1 cellular context compared by ENCODE assay signal in the genomic region with DNA sequence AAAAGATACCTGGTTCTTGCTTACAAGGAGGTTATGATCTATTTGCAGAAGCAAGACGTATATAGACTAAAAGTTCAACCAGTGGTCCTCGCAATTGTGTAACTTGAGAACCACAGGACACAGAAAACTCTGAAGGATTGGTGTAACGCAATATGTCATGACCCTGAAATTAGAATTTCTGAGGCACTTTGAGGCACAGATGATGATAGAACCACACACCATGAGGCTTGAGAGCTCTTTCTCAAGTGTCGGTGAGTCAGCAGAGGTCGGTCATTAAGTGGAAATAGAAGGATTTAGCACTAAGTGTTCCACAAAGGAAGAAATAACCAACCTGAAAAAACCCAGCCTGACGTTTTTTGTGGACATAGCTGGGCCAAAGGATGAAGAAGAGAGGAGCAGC.
TF ChIP-seq lines count a peak whose summit lies in the region.

No MANE protein-coding gene starts in this region.

TF ChIP-seq in HEK293, 187 proteins besides CTCF, POLR2A, EP300 and RAD21 (continued from another document):
- TF ChIP-seq, protein P1, sequence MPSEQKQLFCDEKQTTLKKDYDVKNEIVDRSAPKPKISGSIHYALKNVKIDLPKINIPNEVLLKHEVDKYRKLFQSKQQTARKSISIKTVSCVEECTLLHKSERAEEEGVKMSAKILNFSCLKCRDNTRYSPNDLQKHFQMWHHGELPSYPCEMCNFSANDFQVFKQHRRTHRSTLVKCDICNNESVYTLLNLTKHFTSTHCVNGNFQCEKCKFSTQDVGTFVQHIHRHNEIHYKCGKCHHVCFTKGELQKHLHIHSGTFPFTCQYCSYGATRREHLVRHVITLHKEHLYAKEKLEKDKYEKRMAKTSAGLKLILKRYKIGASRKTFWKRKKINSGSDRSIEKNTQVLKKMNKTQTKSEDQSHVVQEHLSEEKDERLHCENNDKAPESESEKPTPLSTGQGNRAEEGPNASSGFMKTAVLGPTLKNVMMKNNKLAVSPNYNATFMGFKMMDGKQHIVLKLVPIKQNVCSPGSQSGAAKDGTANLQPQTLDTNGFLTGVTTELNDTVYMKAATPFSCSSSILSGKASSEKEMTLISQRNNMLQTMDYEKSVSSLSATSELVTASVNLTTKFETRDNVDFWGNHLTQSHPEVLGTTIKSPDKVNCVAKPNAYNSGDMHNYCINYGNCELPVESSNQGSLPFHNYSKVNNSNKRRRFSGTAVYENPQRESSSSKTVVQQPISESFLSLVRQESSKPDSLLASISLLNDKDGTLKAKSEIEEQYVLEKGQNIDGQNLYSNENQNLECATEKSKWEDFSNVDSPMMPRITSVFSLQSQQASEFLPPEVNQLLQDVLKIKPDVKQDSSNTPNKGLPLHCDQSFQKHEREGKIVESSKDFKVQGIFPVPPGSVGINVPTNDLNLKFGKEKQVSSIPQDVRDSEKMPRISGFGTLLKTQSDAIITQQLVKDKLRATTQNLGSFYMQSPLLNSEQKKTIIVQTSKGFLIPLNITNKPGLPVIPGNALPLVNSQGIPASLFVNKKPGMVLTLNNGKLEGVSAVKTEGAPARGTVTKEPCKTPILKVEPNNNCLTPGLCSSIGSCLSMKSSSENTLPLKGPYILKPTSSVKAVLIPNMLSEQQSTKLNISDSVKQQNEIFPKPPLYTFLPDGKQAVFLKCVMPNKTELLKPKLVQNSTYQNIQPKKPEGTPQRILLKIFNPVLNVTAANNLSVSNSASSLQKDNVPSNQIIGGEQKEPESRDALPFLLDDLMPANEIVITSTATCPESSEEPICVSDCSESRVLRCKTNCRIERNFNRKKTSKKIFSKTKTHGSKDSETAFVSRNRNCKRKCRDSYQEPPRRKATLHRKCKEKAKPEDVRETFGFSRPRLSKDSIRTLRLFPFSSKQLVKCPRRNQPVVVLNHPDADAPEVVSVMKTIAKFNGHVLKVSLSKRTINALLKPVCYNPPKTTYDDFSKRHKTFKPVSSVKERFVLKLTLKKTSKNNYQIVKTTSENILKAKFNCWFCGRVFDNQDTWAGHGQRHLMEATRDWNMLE (tag by site-specific recombination; conservative IDR thresholded peaks at IDR 0.05; ENCODE audit: low read depth), result no peak
- TF ChIP-seq ZBTB21 (tag by site-specific recombination; IDR thresholded peaks at IDR 0.05), result peak; percentile 74
- TF ChIP-seq ZNF48 (tag by site-specific recombination; IDR thresholded peaks at IDR 0.05), result no peak
- TF ChIP-seq, protein P2, sequence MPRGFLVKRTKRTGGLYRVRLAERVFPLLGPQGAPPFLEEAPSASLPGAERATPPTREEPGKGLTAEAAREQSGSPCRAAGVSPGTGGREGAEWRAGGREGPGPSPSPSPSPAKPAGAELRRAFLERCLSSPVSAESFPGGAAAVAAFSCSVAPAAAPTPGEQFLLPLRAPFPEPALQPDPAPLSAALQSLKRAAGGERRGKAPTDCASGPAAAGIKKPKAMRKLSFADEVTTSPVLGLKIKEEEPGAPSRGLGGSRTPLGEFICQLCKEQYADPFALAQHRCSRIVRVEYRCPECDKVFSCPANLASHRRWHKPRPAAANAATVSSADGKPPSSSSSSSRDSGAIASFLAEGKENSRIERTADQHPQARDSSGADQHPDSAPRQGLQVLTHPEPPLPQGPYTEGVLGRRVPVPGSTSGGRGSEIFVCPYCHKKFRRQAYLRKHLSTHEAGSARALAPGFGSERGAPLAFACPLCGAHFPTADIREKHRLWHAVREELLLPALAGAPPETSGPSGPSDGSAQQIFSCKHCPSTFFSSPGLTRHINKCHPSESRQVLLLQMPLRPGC (tag by site-specific recombination; IDR thresholded peaks at IDR 0.05), result peak; percentile 72
- TF ChIP-seq, protein P3, sequence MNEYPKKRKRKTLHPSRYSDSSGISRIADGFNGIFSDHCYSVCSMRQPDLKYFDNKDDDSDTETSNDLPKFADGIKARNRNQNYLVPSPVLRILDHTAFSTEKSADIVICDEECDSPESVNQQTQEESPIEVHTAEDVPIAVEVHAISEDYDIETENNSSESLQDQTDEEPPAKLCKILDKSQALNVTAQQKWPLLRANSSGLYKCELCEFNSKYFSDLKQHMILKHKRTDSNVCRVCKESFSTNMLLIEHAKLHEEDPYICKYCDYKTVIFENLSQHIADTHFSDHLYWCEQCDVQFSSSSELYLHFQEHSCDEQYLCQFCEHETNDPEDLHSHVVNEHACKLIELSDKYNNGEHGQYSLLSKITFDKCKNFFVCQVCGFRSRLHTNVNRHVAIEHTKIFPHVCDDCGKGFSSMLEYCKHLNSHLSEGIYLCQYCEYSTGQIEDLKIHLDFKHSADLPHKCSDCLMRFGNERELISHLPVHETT (tag by site-specific recombination; IDR thresholded peaks at IDR 0.05), result peak; percentile 54; the same call in 1 of the 2 replicates
- peak; percentile 66 for TF ChIP-seq ZNF366 (tag by site-specific recombination; conservative IDR thresholded peaks at IDR 0.05)
- peak; percentile 93 for TF ChIP-seq TRIM28 (IDR thresholded peaks at IDR 0.05; ENCODE audit: borderline replicate concordance, low read length)
- no peak for TF ChIP-seq SALL2 (tag by site-specific recombination; IDR thresholded peaks at IDR 0.05; ENCODE audit: borderline replicate concordance)
- TF ChIP-seq ZNF558 (tag by site-specific recombination; IDR thresholded peaks at IDR 0.05), result peak; percentile 26; the same call in 1 of the 2 replicates
- TF ChIP-seq ZNF473 (tag by site-specific recombination; IDR thresholded peaks at IDR 0.05), result no peak
- no peak for TF ChIP-seq ZNF501 (tag by site-specific recombination; IDR thresholded peaks at IDR 0.05)
- TF ChIP-seq ZNF211 (tag by site-specific recombination; IDR thresholded peaks at IDR 0.05; ENCODE audit: low read depth), result no peak
- TF ChIP-seq, protein P4, sequence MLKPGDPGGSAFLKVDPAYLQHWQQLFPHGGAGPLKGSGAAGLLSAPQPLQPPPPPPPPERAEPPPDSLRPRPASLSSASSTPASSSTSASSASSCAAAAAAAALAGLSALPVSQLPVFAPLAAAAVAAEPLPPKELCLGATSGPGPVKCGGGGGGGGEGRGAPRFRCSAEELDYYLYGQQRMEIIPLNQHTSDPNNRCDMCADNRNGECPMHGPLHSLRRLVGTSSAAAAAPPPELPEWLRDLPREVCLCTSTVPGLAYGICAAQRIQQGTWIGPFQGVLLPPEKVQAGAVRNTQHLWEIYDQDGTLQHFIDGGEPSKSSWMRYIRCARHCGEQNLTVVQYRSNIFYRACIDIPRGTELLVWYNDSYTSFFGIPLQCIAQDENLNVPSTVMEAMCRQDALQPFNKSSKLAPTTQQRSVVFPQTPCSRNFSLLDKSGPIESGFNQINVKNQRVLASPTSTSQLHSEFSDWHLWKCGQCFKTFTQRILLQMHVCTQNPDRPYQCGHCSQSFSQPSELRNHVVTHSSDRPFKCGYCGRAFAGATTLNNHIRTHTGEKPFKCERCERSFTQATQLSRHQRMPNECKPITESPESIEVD (tag by site-specific recombination; IDR thresholded peaks at IDR 0.05), result peak; percentile 98
